Comparison of ENCODE assay signal across 1 cellular context in genomic region chr1:25555753-25556092, GRCh38.
TF ChIP-seq lines count a peak whose summit lies in the region.

No MANE protein-coding gene starts in this region.

TF ChIP-seq in HepG2, 621 proteins besides CTCF, POLR2A, EP300 and RAD21:
- peak; percentile 38 for TF ChIP-seq ZFP36 (IDR thresholded peaks at IDR 0.05; ENCODE audit: borderline replicate concordance, low read depth, low read length, partially characterized antibody)
- TF ChIP-seq KDM1A (CRISPR knock-in tag; IDR thresholded peaks at IDR 0.05), result no peak
- TF ChIP-seq SNAPC5 (CRISPR knock-in tag; IDR thresholded peaks at IDR 0.05; ENCODE audit: borderline replicate concordance), result no peak
